Comparison of ENCODE assay signal across 8 cellular contexts in the genomic region with DNA sequence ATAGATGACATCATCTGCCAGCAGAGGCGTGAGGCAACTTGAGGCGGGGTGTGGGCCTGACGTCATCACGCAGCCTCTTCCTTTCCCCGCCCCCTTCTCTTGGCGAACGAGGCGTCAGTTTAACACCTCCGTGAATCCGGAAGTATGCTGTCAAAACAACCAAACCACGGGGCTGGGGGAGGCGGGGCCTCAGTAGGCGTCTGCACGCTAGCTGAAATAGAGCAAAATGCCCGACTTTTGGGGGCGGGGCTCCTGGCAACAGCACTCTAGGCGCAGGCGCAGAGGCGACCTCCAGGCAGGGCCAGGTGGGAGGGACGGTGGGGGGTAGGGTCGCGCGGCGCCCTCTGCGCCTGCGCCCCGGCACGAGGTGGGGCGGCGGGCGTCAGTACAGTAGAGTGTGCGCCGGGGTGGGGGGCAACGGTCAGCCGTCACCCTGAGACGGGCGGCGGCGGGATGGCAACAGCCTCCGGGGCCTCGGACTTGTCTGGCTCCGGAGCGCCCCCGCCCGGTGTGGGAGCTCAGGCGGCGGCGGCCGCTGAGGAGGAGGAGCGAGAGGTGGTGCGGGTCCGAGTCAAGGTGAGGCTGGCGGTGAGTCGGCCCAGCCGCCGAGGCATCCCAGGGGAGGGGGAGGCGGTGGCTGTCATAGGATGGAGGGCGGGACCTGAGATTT. TPM values are rescaled to one million over a fixed set of nuclear protein-coding genes. Genes with fewer than 3 reads are reported as not detected.
DNase-seq lines count a peak whose midpoint lies in the region; TF ChIP-seq lines count a peak whose summit lies in the region.

A gene with protein sequence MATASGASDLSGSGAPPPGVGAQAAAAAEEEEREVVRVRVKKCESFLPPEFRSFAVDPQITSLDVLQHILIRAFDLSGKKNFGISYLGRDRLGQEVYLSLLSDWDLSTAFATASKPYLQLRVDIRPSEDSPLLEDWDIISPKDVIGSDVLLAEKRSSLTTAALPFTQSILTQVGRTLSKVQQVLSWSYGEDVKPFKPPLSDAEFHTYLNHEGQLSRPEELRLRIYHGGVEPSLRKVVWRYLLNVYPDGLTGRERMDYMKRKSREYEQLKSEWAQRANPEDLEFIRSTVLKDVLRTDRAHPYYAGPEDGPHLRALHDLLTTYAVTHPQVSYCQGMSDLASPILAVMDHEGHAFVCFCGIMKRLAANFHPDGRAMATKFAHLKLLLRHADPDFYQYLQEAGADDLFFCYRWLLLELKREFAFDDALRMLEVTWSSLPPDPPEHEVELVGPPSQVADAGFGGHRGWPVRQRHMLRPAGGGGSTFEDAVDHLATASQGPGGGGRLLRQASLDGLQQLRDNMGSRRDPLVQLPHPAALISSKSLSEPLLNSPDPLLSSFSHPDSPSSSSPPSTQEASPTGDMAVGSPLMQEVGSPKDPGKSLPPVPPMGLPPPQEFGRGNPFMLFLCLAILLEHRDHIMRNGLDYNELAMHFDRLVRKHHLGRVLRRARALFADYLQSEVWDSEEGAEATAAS (plus strand): TSS at position 370 of the 670 bp plus-strand sequence. CDS start 84 bp downstream, at position 454.

- H3K27ac ChIP-seq in SK-N-SH (ENCODE audit: low read depth in 2 of 2, low read length in 1 of 2) (peak within 1 kb of the TSS; percentile 50 to 66; a peak in 3 of 4 replicates), suprapubic skin (peak within 1 kb of the TSS; percentile 93)

- no peaks in the 10 kb centered on the region for H3K9me2 ChIP-seq in SK-N-SH

- peak within 1 kb of the TSS; percentile 67; the same call in 1 of the 2 replicates for H2AFZ ChIP-seq in SK-N-SH (ENCODE audit: low read depth)

- peak within 1 kb of the TSS; percentile 68 for H3K9ac ChIP-seq in SK-N-SH

- H3K36me3 ChIP-seq in SK-N-SH (replicated peaks in 1 of 2; ENCODE audit: control insufficient read depth in 1 of 2, insufficient read depth in 2 of 2, low read length in 1 of 2) = no peaks in the 10 kb centered on the region
- H3K36me3 ChIP-seq in suprapubic skin = peaks cover 2% of the 10 kb centered on the region

- peaks cover 17% of the 10 kb centered on the region; the same call in 1 of the 2 replicates for H3K79me2 ChIP-seq in SK-N-SH (ENCODE audit: insufficient read depth)

- CTCF ChIA-PET in SK-N-SH (lab: Yijun Ruan, JAX) = interaction anchor here (0.9 to 1.7 kb wide), 3 partner anchors 9 to 36 kb away, joined by 3 to 4 read pairs (median 4); no protein-coding TSS in a partner anchor

- peak within 1 kb of the TSS; percentile 46 for H3K4me2 ChIP-seq in SK-N-SH

- peak; percentile 55 for TF ChIP-seq POLR2A in NB4 (IDR thresholded peaks at IDR 0.05; ENCODE audit: extremely low read depth, insufficient read length)
- TF ChIP-seq POLR2A in suprapubic skin (IDR thresholded peaks at IDR 0.05) = peak in 1 of 2 donors; percentile 32

- no peak for TF ChIP-seq EP300 in SK-N-SH (IDR thresholded peaks at IDR 0.05; ENCODE audit: borderline replicate concordance in 1 of 2, low read depth in 1 of 2, low read length in 1 of 2)
- TF ChIP-seq EP300 in suprapubic skin (IDR thresholded peaks at IDR 0.05) = no peak

- H3K9me3 ChIP-seq in SK-N-SH = no peaks in the 10 kb centered on the region
- H3K9me3 ChIP-seq in suprapubic skin = no peaks in the 10 kb centered on the region

- POLR2A ChIA-PET in SK-N-SH (lab: Yijun Ruan, JAX) = interaction anchor here (0.7 to 1.0 kb wide), 5 partner anchors 14 to 72 kb away, joined by 3 to 7 read pairs (median 4); a partner anchor contains a TSS

- H3K4me3 ChIP-seq in HFF-Myc (replicated peaks; ENCODE audit: low read depth, low read length) (peak within 1 kb of the TSS; percentile 60), NB4 (ENCODE audit: low read depth, low read length) (peak within 1 kb of the TSS; percentile 61), SK-N-SH (ENCODE audit: low read depth in 2 of 2, low read length in 1 of 2) (peak within 1 kb of the TSS; percentile 53 to 62), suprapubic skin (peak within 1 kb of the TSS; percentile 66)

- DNase-seq in GM04504 (ENCODE audit: low read depth) (peak; percentile 90), HFF-Myc (ENCODE audit: extremely low read depth, low read depth) (peak; percentile 89), NB4 (ENCODE audit: low read depth) (peak; percentile 97), SK-N-SH (peak; percentile 90), germinal center (ENCODE audit: low spot score) (peak; percentile 90), nucleus accumbens (lab: John Stamatoyannopoulos, UW) (peak; percentile 34 to 96 (median 88)), suprapubic skin (ENCODE audit: low spot score in 2 of 2) (peak; percentile 97 to 98)
- DNase-seq in activated naive CD4-positive, alpha-beta T cell treated with anti-CD3 and anti-CD28 coated beads, Interleukin-2, amount 50 U/mL, for 16 hours = peak; percentile 97

- no peaks in the 10 kb centered on the region for H3F3A ChIP-seq in SK-N-SH (replicated peaks; ENCODE audit: insufficient read depth)

- peak; percentile 34 for TF ChIP-seq CTCF in HFF-Myc (IDR thresholded peaks at IDR 0.05; ENCODE audit: low read depth, low read length, missing control alignments)
- peak; percentile 29 for TF ChIP-seq CTCF in NB4 (IDR thresholded peaks at IDR 0.05; ENCODE audit: low read depth, low read length)
- peak; percentile 51 for TF ChIP-seq CTCF in SK-N-SH (IDR thresholded peaks at IDR 0.05)
- peak in 1 of 2 donors; percentile 38 for TF ChIP-seq CTCF in suprapubic skin (IDR thresholded peaks at IDR 0.05)

- 40% methylated on average over 22 of the region's 58 CpGs for WGBS in SK-N-SH (ENCODE audit: low lambda C conversion rate)
- WGBS in suprapubic skin = 52% methylated on average over 58 of the region's 58 CpGs

- no peak for TF ChIP-seq RAD21 in SK-N-SH (IDR thresholded peaks at IDR 0.05; ENCODE audit: low read length)

- H3K27me3 ChIP-seq in SK-N-SH (ENCODE audit: insufficient read depth) = no peaks in the 10 kb centered on the region
- no peaks in the 10 kb centered on the region for H3K27me3 ChIP-seq in suprapubic skin

- H4K20me1 ChIP-seq in SK-N-SH (ENCODE audit: insufficient read depth) = no peaks in the 10 kb centered on the region

- H3K4me1 ChIP-seq in SK-N-SH (ENCODE audit: control insufficient read depth in 1 of 2, insufficient read depth in 2 of 2, low read depth in 1 of 2, low read length in 1 of 2) (peaks cover 0 to 6% of the 10 kb centered on the region in 2 experiments; a peak in 1 of 4 replicates), suprapubic skin (peaks cover 9% of the 10 kb centered on the region)

TF ChIP-seq in SK-N-SH, 30 proteins besides CTCF, POLR2A, EP300 and RAD21 (continues in another document):
- TF ChIP-seq, protein P1, sequence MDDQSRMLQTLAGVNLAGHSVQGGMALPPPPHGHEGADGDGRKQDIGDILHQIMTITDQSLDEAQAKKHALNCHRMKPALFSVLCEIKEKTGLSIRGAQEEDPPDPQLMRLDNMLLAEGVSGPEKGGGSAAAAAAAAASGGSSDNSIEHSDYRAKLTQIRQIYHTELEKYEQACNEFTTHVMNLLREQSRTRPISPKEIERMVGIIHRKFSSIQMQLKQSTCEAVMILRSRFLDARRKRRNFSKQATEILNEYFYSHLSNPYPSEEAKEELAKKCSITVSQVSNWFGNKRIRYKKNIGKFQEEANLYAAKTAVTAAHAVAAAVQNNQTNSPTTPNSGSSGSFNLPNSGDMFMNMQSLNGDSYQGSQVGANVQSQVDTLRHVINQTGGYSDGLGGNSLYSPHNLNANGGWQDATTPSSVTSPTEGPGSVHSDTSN (IDR thresholded peaks at IDR 0.05) = peak; percentile 24; the same call in 1 of the 2 replicates
- TF ChIP-seq TCF12 (IDR thresholded peaks at IDR 0.05) (no peak), SIN3A (IDR thresholded peaks at IDR 0.05; ENCODE audit: borderline replicate concordance, low read depth, low read length) (peak; percentile 36; the same call in 1 of the 2 replicates), CHD2 (IDR thresholded peaks at IDR 0.05; ENCODE audit: low read length, partially characterized antibody) (no peak), RCOR1 (IDR thresholded peaks at IDR 0.05; ENCODE audit: low read length) (no peak), FOXM1 (IDR thresholded peaks at IDR 0.05; ENCODE audit: low read depth) (no peak), MXI1 (IDR thresholded peaks at IDR 0.05; ENCODE audit: low read depth, low read length) (peak; percentile 87), RXRA (IDR thresholded peaks at IDR 0.05; ENCODE audit: borderline replicate concordance, low read depth) (no peak), TAF1 (IDR thresholded peaks at IDR 0.05; ENCODE audit: borderline replicate concordance, low read depth, low read length) (no peak), GABPA (IDR thresholded peaks at IDR 0.05; ENCODE audit: low read depth) (no peak), JUND (IDR thresholded peaks at IDR 0.05) (no peak), YY1 (IDR thresholded peaks at IDR 0.05; ENCODE audit: low read depth) (peak; percentile 44; the same call in 1 of the 2 replicates), NRF1 (IDR thresholded peaks at IDR 0.05; ENCODE audit: low read depth, low read length) (peak; percentile 82)
- TF ChIP-seq, protein P2, sequence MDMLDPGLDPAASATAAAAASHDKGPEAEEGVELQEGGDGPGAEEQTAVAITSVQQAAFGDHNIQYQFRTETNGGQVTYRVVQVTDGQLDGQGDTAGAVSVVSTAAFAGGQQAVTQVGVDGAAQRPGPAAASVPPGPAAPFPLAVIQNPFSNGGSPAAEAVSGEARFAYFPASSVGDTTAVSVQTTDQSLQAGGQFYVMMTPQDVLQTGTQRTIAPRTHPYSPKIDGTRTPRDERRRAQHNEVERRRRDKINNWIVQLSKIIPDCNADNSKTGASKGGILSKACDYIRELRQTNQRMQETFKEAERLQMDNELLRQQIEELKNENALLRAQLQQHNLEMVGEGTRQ (IDR thresholded peaks at IDR 0.05; ENCODE audit: borderline replicate concordance, low read depth, low read length) = no peak
- TF ChIP-seq, protein P3, sequence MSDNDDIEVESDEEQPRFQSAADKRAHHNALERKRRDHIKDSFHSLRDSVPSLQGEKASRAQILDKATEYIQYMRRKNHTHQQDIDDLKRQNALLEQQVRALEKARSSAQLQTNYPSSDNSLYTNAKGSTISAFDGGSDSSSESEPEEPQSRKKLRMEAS (IDR thresholded peaks at IDR 0.05; ENCODE audit: low read depth) = peak; percentile 70
- TF ChIP-seq, protein P4, sequence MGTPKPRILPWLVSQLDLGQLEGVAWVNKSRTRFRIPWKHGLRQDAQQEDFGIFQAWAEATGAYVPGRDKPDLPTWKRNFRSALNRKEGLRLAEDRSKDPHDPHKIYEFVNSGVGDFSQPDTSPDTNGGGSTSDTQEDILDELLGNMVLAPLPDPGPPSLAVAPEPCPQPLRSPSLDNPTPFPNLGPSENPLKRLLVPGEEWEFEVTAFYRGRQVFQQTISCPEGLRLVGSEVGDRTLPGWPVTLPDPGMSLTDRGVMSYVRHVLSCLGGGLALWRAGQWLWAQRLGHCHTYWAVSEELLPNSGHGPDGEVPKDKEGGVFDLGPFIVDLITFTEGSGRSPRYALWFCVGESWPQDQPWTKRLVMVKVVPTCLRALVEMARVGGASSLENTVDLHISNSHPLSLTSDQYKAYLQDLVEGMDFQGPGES (IDR thresholded peaks at IDR 0.05; ENCODE audit: low read depth, low read length) = no peak

RNA-seq across cellular contexts. Expression of the gene that starts here (rescaled TPM):
- polyA plus RNA-seq in SK-N-SH (2012; rRNA removed) = 11.8 and 18.4 TPM in 2 replicates
- 8.1 and 12.3 TPM in 2 replicates for polyA plus RNA-seq in SK-N-SH (2012; cell fraction: cytosol; rRNA removed)
- polyA plus RNA-seq in SK-N-SH (2012; cell fraction: nucleus; rRNA removed) = 17.5 and 23.2 TPM in 2 replicates
- total RNA-seq in suprapubic skin = 10 to 100 TPM; 12.9 to 21.2 (median 17.3) TPM

Comparison
In these comparisons a context has a peak if more than half of its experiments do, and no peak if none do; other contexts are left out.
1. Peak in every context shown above with its lines: DNase-seq, H3K4me3 ChIP-seq and H3K27ac ChIP-seq.